19 cellular contexts compared by ENCODE assay signal in the genomic region with DNA sequence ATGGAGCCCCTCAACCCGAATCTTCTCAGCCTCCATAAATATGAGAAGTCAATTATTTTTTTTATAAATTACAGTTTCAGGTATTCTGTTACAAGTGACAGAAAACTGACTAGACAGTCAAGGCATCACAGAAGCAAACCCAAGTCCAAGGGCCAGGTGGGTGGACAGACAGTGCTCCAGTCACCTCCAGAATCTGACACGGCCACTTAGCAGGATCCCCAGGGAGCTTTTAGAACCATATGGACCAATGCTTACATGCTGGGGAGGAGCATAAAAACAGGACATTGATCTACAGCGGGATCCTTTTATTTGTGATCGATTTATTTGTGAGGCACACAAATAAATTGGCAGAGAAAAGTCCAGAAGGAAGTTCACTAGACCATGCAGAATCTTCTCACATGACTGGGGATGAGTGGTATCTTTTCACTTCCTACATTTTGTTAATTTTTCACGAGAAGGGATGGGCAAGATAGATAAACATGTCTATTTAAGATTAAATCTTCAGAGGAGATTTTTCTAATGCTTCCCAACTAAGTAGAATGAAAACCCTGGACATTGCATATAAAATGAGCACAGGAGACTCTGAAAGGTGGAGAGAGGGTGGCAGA. TPM values are rescaled to one million over a fixed set of nuclear protein-coding genes. Genes with fewer than 3 reads are reported as not detected.
DNase-seq lines count a peak whose midpoint lies in the region; ATAC-seq and TF ChIP-seq lines count a peak whose summit lies in the region.
"Had no signal": no experiment of that assay in that cellular context is flagged by ENCODE, and none has a peak within 500 bp of the region (broad histone marks: within the 10 kb centered on the region; RNA-seq: fewer than 3 reads in every experiment).

No MANE protein-coding gene starts in this region.

- CTCF ChIA-PET in MCF 10A (lab: Yijun Ruan, JAX) (interaction anchor here (1.0 kb wide), 1 partner anchor 11 kb away, joined by 4 read pairs; no protein-coding TSS in a partner anchor), mammary epithelial cell (lab: Charles Lee; ENCODE audit: low non-redundant PET) (no interaction called here)

- no peaks in the 10 kb centered on the region for H3K27me3 ChIP-seq in mammary epithelial cell (ENCODE audit: insufficient read depth, low read length)
- no peaks in the 10 kb centered on the region for H3K27me3 ChIP-seq in colonic mucosa
- no peaks in the 10 kb centered on the region for H3K27me3 ChIP-seq in heart right ventricle
- H3K27me3 ChIP-seq: uterus had no signal

- BruUV-seq in MCF 10A (replicated peaks; lab: Mats Ljungman, UMichigan) (no TSS peak), mammary epithelial cell (replicated peaks; lab: Mats Ljungman, UMichigan) (no TSS peak)

- in situ Hi-C loops in mammary epithelial cell (cut with MboI; ENCODE audit: low sequenced_read_pairs in 2 of 2): no loop called here

- H3K4me3 Mint-ChIP-seq in MCF 10A (ENCODE audit: unreplicated experiment): no peak overlapping the region
- no peak overlapping the region for H3K4me3 Mint-ChIP-seq in dendritic cell treated with granulocyte-macrophage colony-stimulating factor and Interleukin-4, amounts not matched to agents 40 ng/mL and 50 ng/mL, for 4 days
- H3K4me3 Mint-ChIP-seq: activated CD8-positive, alpha-beta memory T cell treated with anti-CD3 and anti-CD28 coated beads, Interleukin-2, amount 10 ng/mL, durations not matched to agents 7 days and 5 days; naive thymus-derived CD4-positive, alpha-beta T cell had no signal

- H3K27ac Mint-ChIP-seq in MCF 10A (ENCODE audit: low read depth, unreplicated experiment): peak overlapping the region; percentile 18
- H3K27ac Mint-ChIP-seq in dendritic cell treated with granulocyte-macrophage colony-stimulating factor and Interleukin-4, amounts not matched to agents 40 ng/mL and 50 ng/mL, for 4 days: peak overlapping the region; percentile 77
- H3K27ac Mint-ChIP-seq: activated CD8-positive, alpha-beta memory T cell treated with anti-CD3 and anti-CD28 coated beads, Interleukin-2, amount 10 ng/mL, durations not matched to agents 7 days and 5 days; activated T-helper 2 cell treated with anti-CD3 and anti-CD28 coated beads, Interferon-gamma antibody, Interleukin-2, Interleukin-4, amounts not matched to agents 10 μg/mL and 5 μg/mL and 100 μg/mL, durations not matched to agents 14 hours and 24 hours and 36 hours had no signal

- TF ChIP-seq CTCF in MCF 10A (IDR thresholded peaks at IDR 0.05; ENCODE audit: unreplicated experiment) (no peak), mammary epithelial cell (conservative IDR thresholded peaks at IDR 0.05 in 1 of 2, IDR thresholded peaks at IDR 0.05 in 1 of 2; ENCODE audit: extremely low read depth in 1 of 2, insufficient read depth in 1 of 2, low read depth in 1 of 2, low read length in 2 of 2) (no peak), colonic mucosa (IDR thresholded peaks at IDR 0.05) (no peak), heart right ventricle (IDR thresholded peaks at IDR 0.05) (no peak)

- H3K36me3 Mint-ChIP-seq in MCF 10A (ENCODE audit: insufficient read depth, unreplicated experiment): peaks cover 46% of the 10 kb centered on the region
- peaks cover 54% of the 10 kb centered on the region for H3K36me3 Mint-ChIP-seq in dendritic cell treated with granulocyte-macrophage colony-stimulating factor and Interleukin-4, amounts not matched to agents 40 ng/mL and 50 ng/mL, for 4 days (ENCODE audit: low read depth)

- peaks cover 14% of the 10 kb centered on the region for H3K4me1 Mint-ChIP-seq in MCF 10A (ENCODE audit: insufficient read depth, unreplicated experiment)
- peaks cover 45% of the 10 kb centered on the region for H3K4me1 Mint-ChIP-seq in dendritic cell treated with granulocyte-macrophage colony-stimulating factor and Interleukin-4, amounts not matched to agents 40 ng/mL and 50 ng/mL, for 4 days (ENCODE audit: low read depth)
- H3K4me1 Mint-ChIP-seq: activated CD8-positive, alpha-beta memory T cell treated with anti-CD3 and anti-CD28 coated beads, Interleukin-2, amount 10 ng/mL, durations not matched to agents 7 days and 5 days had no signal

- no peaks in the 10 kb centered on the region for H4K20me1 ChIP-seq in mammary epithelial cell (ENCODE audit: insufficient read depth, low read length)

- POLR2A ChIA-PET in MCF 10A (lab: Yijun Ruan, JAX): no interaction called here

- H3K9me3 ChIP-seq in mammary epithelial cell (replicated peaks; ENCODE audit: insufficient read depth, low read length) (no peaks in the 10 kb centered on the region), colonic mucosa (no peaks in the 10 kb centered on the region), heart right ventricle (no peaks in the 10 kb centered on the region)
- H3K9me3 ChIP-seq: uterus had no signal

- H3K27ac ChIP-seq in mammary epithelial cell (ENCODE audit: insufficient read depth, low read depth, low read length) (no peak overlapping the region), colonic mucosa (no peak overlapping the region), heart right ventricle (no peak overlapping the region)
- H3K27ac ChIP-seq: uterus had no signal

- WGBS in mammary epithelial cell (ENCODE audit: low coverage, missing lambda C conversion rate): 96% methylated on average over 5 of the region's 5 CpGs
- WGBS in heart right ventricle, 2 donors: 89 to 91% methylated on average over 5 of the region's 5 CpGs

- DNase-seq in MCF 10A (ENCODE audit: unreplicated experiment): no peak
- DNase-seq in mammary epithelial cell: no peak
- DNase-seq in HT-29 (ENCODE audit: low spot score): no peak
- no peak for DNase-seq in NCI-H1105 treated with DMSO at 0.1 percent for 48 hours (lab: John Stamatoyannopoulos, UW)
- no peak for DNase-seq in colonic mucosa
- DNase-seq in heart right ventricle: no peak
- DNase-seq: activated CD8-positive, alpha-beta memory T cell treated with anti-CD3 and anti-CD28 coated beads, Interleukin-2, amount 10 ng/mL, durations not matched to agents 7 days and 5 days; C1 segment of cervical spinal cord; dermis blood vessel endothelial cell; foreskin fibroblast; hypothalamus; IMR-90; naive thymus-derived CD4-positive, alpha-beta T cell; posterior cingulate gyrus; T1000; uterus had no signal

- H3K9ac ChIP-seq in mammary epithelial cell (ENCODE audit: insufficient read depth, low read length) (no peak overlapping the region), colonic mucosa (ENCODE audit: low read depth in 2 of 2, low read length in 2 of 2) (no peak overlapping the region)

- H3K36me3 ChIP-seq in mammary epithelial cell (ENCODE audit: insufficient read depth, low read length) (peaks cover 9% of the 10 kb centered on the region), colonic mucosa (no peaks in the 10 kb centered on the region), heart right ventricle (peaks cover 0 to 94% (median 26%) of the 10 kb centered on the region in 9 donors)
- H3K36me3 ChIP-seq: uterus had no signal

- ATAC-seq in HG03139 (IDR thresholded peaks at IDR 0.05; ENCODE audit: unreplicated experiment) (peak; percentile 53), heart right ventricle (no peak)
- ATAC-seq: activated CD8-positive, alpha-beta memory T cell treated with anti-CD3 and anti-CD28 coated beads, Interleukin-2, amount 10 ng/mL, durations not matched to agents 7 days and 5 days; naive thymus-derived CD4-positive, alpha-beta T cell had no signal

- H3K4me1 ChIP-seq in mammary epithelial cell (ENCODE audit: insufficient read depth, low read length) (no peaks in the 10 kb centered on the region), colonic mucosa (no peaks in the 10 kb centered on the region), heart right ventricle (no peaks in the 10 kb centered on the region)
- H3K4me1 ChIP-seq: uterus had no signal

- H3K4me3 ChIP-seq in mammary epithelial cell (replicated peaks in 1 of 3; ENCODE audit: insufficient read depth in 1 of 3, low read depth in 2 of 3, low read length in 3 of 3) (no peak overlapping the region), colonic mucosa (no peak overlapping the region), heart right ventricle (no peak overlapping the region)
- H3K4me3 ChIP-seq: uterus had no signal

- no peaks in the 10 kb centered on the region for H3K79me2 ChIP-seq in mammary epithelial cell (ENCODE audit: insufficient read depth, low read length)

- no peaks in the 10 kb centered on the region for H3K9me3 Mint-ChIP-seq in MCF 10A (ENCODE audit: unreplicated experiment)
- H3K9me3 Mint-ChIP-seq in dendritic cell treated with granulocyte-macrophage colony-stimulating factor and Interleukin-4, amounts not matched to agents 40 ng/mL and 50 ng/mL, for 4 days: no peaks in the 10 kb centered on the region
- H3K9me3 Mint-ChIP-seq: activated T-helper 2 cell treated with anti-CD3 and anti-CD28 coated beads, Interferon-gamma antibody, Interleukin-2, Interleukin-4, amounts not matched to agents 10 μg/mL and 5 μg/mL and 100 μg/mL, durations not matched to agents 14 hours and 24 hours and 36 hours had no signal

- no peaks in the 10 kb centered on the region for H3K27me3 Mint-ChIP-seq in MCF 10A (ENCODE audit: insufficient read depth, unreplicated experiment)
- H3K27me3 Mint-ChIP-seq in dendritic cell treated with granulocyte-macrophage colony-stimulating factor and Interleukin-4, amounts not matched to agents 40 ng/mL and 50 ng/mL, for 4 days: no peaks in the 10 kb centered on the region
- H3K27me3 Mint-ChIP-seq: activated CD8-positive, alpha-beta memory T cell treated with anti-CD3 and anti-CD28 coated beads, Interleukin-2, amount 10 ng/mL, durations not matched to agents 7 days and 5 days; naive thymus-derived CD4-positive, alpha-beta T cell had no signal

- intact Hi-C loops in MCF 10A (cut with micrococcal nuclease) (no loop called here), mammary epithelial cell (cut with micrococcal nuclease) (no loop called here), colonic mucosa (cut with DNase I) (no loop called here), heart right ventricle (cut with DNase I) (no loop called here)
- intact Hi-C loops in dendritic cell treated with granulocyte-macrophage colony-stimulating factor and Interleukin-4, amounts not matched to agents 40 ng/mL and 50 ng/mL, for 4 days (cut with micrococcal nuclease): no loop called here

- no peak overlapping the region for H2AFZ ChIP-seq in mammary epithelial cell (ENCODE audit: low read depth, low read length)

- dilution Hi-C loops in mammary epithelial cell (cut with HindIII; ENCODE audit: low sequenced_read_pairs): no loop called here

- H3K4me2 ChIP-seq in mammary epithelial cell (ENCODE audit: insufficient read depth, low read depth, low read length): no peak overlapping the region

RNA-seq across cellular contexts. Expression of gene ZNF496, which starts 15.0 kb away (rescaled TPM):
- total RNA-seq in MCF 10A (2022): 58.0 and 67.2 TPM in 2 replicates
- 10 to 100 TPM; 18.3 to 23.8 TPM for total RNA-seq in mammary epithelial cell
- polyA plus RNA-seq in mammary epithelial cell: 8.2 TPM
- 16.2 TPM for polyA minus RNA-seq in mammary epithelial cell
- total RNA-seq in HT-29 (2014; rRNA removed; shearing (Covaris generic)): 34.3 and 37.7 TPM in 2 replicates
- 10 to 100 TPM; 11.7 to 15.6 TPM for total RNA-seq in colonic mucosa
- total RNA-seq in heart right ventricle: 10 to 100 TPM; 11.4 to 18.4 (median 14.5) TPM
- polyA plus RNA-seq in heart right ventricle: 1 to 10 TPM; 6.2 to 7.1 TPM
